Comparison of ENCODE assay signal across 16 cellular contexts in genomic region chr22:45861259-45861658, GRCh38.
DNase-seq lines count a peak whose midpoint lies in the region; ATAC-seq, FAIRE-seq and TF ChIP-seq lines count a peak whose summit lies in the region.
"Had no signal": no experiment of that assay in that cellular context is flagged by ENCODE, and none has a peak within 500 bp of the region (broad histone marks: within the 10 kb centered on the region; RNA-seq: fewer than 3 reads in every experiment).

No MANE protein-coding gene starts in this region.

- WGBS in IMR-90 (ENCODE audit: extremely low coverage in 2 of 2, insufficient read length in 1 of 2), 2 experiments = 59% methylated on average over 6 of the region's 8 CpGs; no CpG with 5 or more reads in 1 of the 2 experiments
- WGBS in pancreas, 2 donors = 63 to 65% methylated on average over 8 of the region's 8 CpGs

- peak; percentile 70 for DNase-seq in cardiac septum (ENCODE audit: low spot score)
- no peak for DNase-seq in Right ventricle myocardium superior
- no peak for DNase-seq in IMR-90
- DNase-seq in islet precursor cell = peak; percentile 57
- DNase-seq in pancreas = no peak
- no peak for DNase-seq in RPMI8226
- DNase-seq in effector memory CD4-positive, alpha-beta T cell = no peak
- DNase-seq: BE2C; CD4-positive, alpha-beta memory T cell; DND-41; GDM1; GOT3; H9 had no signal

- ATAC-seq in Right ventricle myocardium superior (ENCODE audit: poor library complexity) (no peak), IMR-90 (ENCODE audit: low read depth) (no peak), pancreas (no peak)

- H3K9ac ChIP-seq in IMR-90 (ENCODE audit: low read depth, low read length) = no peak overlapping the region

- peaks cover 13% of the 10 kb centered on the region for H4K20me1 ChIP-seq in IMR-90 (ENCODE audit: insufficient read depth, low read length)

- no peak overlapping the region for H2BK120ac ChIP-seq in IMR-90 (ENCODE audit: low read depth, low read length)

- no peak for TF ChIP-seq RAD21 in IMR-90 (IDR thresholded peaks at IDR 0.05; ENCODE audit: low read length)

- H3K4me3 ChIP-seq in IMR-90 (ENCODE audit: insufficient read depth, low read depth, low read length) (no peak overlapping the region), pancreas (no peak overlapping the region)
- H3K4me3 ChIP-seq in effector memory CD4-positive, alpha-beta T cell (ENCODE audit: insufficient read depth, low read depth, low read length, poor library complexity, severe bottlenecking) = no peak overlapping the region

- POLR2A ChIA-PET in IMR-90 (lab: Charles Lee; ENCODE audit: unreplicated experiment) = no interaction called here

- BruUV-seq in IMR-90 (replicated peaks; lab: Mats Ljungman, UMichigan) = no TSS peak

- peak overlapping the region; percentile 35 for H2AK9ac ChIP-seq in IMR-90 (replicated peaks; ENCODE audit: low read depth, low read length, poor library complexity)

- FAIRE-seq in pancreas (lab: Jason Lieb, UNC) = no peak
- FAIRE-seq: A204.1, GM12892 had no signal

- H4K5ac ChIP-seq in IMR-90 (ENCODE audit: low read depth, low read length) = no peak overlapping the region

- no peak overlapping the region for H3K4ac ChIP-seq in IMR-90 (ENCODE audit: low read depth, low read length)

- no peak overlapping the region for H3K23ac ChIP-seq in IMR-90 (ENCODE audit: low read depth, low read length)

- H2BK20ac ChIP-seq in IMR-90 (ENCODE audit: low read depth, low read length) = no peak overlapping the region

- no peak overlapping the region for H4K91ac ChIP-seq in IMR-90 (ENCODE audit: insufficient read depth, low read depth, low read length)

- no peak overlapping the region for H2AFZ ChIP-seq in IMR-90 (replicated peaks; ENCODE audit: low read length, poor library complexity)

- H3K27me3 ChIP-seq in IMR-90 (ENCODE audit: control insufficient read depth, insufficient read depth, low read length) (peaks cover 5% of the 10 kb centered on the region; the same call in 1 of the 2 replicates), pancreas (no peaks in the 10 kb centered on the region)
- H3K27me3 ChIP-seq in effector memory CD4-positive, alpha-beta T cell (replicated peaks; ENCODE audit: control insufficient read depth, insufficient read depth, low read length, poor library complexity, severe bottlenecking) = no peaks in the 10 kb centered on the region

- no peaks in the 10 kb centered on the region for H3K79me1 ChIP-seq in IMR-90 (ENCODE audit: low read depth in 1 of 2, low read length in 2 of 2)

- H2BK5ac ChIP-seq in IMR-90 (ENCODE audit: low read depth, low read length, poor library complexity, severe bottlenecking) = no peak overlapping the region

- dilution Hi-C loops in IMR-90 (cut with HindIII; ENCODE audit: low sequenced_read_pairs, unreplicated experiment) = no loop called here

- TF ChIP-seq CTCF in IMR-90 (conservative IDR thresholded peaks at IDR 0.05; ENCODE audit: low read depth, low read length) (no peak), pancreas (IDR thresholded peaks at IDR 0.05) (no peak)

- H3K4me2 ChIP-seq in IMR-90 (ENCODE audit: low read depth, low read length) = no peak overlapping the region

- in situ Hi-C loops in IMR-90 (cut with MboI; ENCODE audit: low sequenced_read_pairs) = loop anchor here (10.0 kb wide), 1 partner anchor 216 kb away; no protein-coding TSS in a partner anchor

- H3K36me3 ChIP-seq in IMR-90 (ENCODE audit: control insufficient read depth, insufficient read depth, low read length) = 0 out of 2 replicates have a peak, but pooled peaks cover 1% of the 10 kb centered on the region
- no peaks in the 10 kb centered on the region for H3K36me3 ChIP-seq in pancreas
- no peaks in the 10 kb centered on the region for H3K36me3 ChIP-seq in effector memory CD4-positive, alpha-beta T cell (ENCODE audit: control insufficient read depth, insufficient read depth, low read length)
- H3K36me3 ChIP-seq: BE2C had no signal

- H3K9me1 ChIP-seq in IMR-90 (ENCODE audit: insufficient read depth, low read length) = peaks cover 8% of the 10 kb centered on the region

- CTCF ChIA-PET in IMR-90 (lab: Yijun Ruan, JAX) = no interaction called here

- H3K27ac ChIP-seq in IMR-90 (ENCODE audit: insufficient read depth, low read length) (no peak overlapping the region), pancreas (no peak overlapping the region)
- H3K27ac ChIP-seq in effector memory CD4-positive, alpha-beta T cell (ENCODE audit: insufficient read depth, low read length, poor library complexity, severe bottlenecking) = no peak overlapping the region
- H3K27ac ChIP-seq: C4-2B had no signal

- H3K9me3 ChIP-seq in IMR-90 (ENCODE audit: control insufficient read depth, insufficient read depth, low read length) = no peaks in the 10 kb centered on the region
- no peaks in the 10 kb centered on the region for H3K9me3 ChIP-seq in pancreas
- no peaks in the 10 kb centered on the region for H3K9me3 ChIP-seq in effector memory CD4-positive, alpha-beta T cell (ENCODE audit: control insufficient read depth, low read length)
- H3K9me3 ChIP-seq: BE2C had no signal

- H3K14ac ChIP-seq in IMR-90 (replicated peaks; ENCODE audit: low read depth, low read length) = no peak overlapping the region

- no peak overlapping the region for H2BK15ac ChIP-seq in IMR-90 (ENCODE audit: low read depth, low read length)

- no peak overlapping the region for H2AK5ac ChIP-seq in IMR-90 (ENCODE audit: low read depth, low read length)

- no peak overlapping the region for H4K8ac ChIP-seq in IMR-90 (ENCODE audit: low read depth in 2 of 2, low read length in 2 of 2)

- no peaks in the 10 kb centered on the region; the same call in 1 of the 2 replicates for H3K4me1 ChIP-seq in IMR-90 (ENCODE audit: control insufficient read depth, insufficient read depth, low read length)
- no peaks in the 10 kb centered on the region for H3K4me1 ChIP-seq in pancreas
- no peaks in the 10 kb centered on the region for H3K4me1 ChIP-seq in effector memory CD4-positive, alpha-beta T cell (ENCODE audit: control insufficient read depth, insufficient read depth, low read length, poor library complexity, severe bottlenecking)
- H3K4me1 ChIP-seq: BE2C had no signal

- H3K56ac ChIP-seq in IMR-90 (ENCODE audit: extremely low read depth, insufficient read depth, low read length) = no peak overlapping the region

- intact Hi-C loops in cardiac septum (cut with DNase I) = loop anchor here (5.0 kb wide), 1 partner anchor 284 kb away; no protein-coding TSS in a partner anchor
- intact Hi-C loops in Right ventricle myocardium superior (cut with DNase I) = loop anchor here (5.0 kb wide), 1 partner anchor 214 kb away; no protein-coding TSS in a partner anchor
- intact Hi-C loops in IMR-90 (cut with micrococcal nuclease) = no loop called here
- intact Hi-C loops in pancreas (cut with DNase I) = loop anchor here in 1 of 3 donors (10.0 kb wide), 1 partner anchor 216 kb away; no protein-coding TSS in a partner anchor

- no peak overlapping the region for H3K18ac ChIP-seq in IMR-90 (ENCODE audit: low read depth, low read length)

- TF ChIP-seq POLR2A in IMR-90 (IDR thresholded peaks at IDR 0.05; ENCODE audit: low read depth, low read length) = no peak

TF ChIP-seq in IMR-90, 13 proteins besides CTCF, POLR2A, EP300 and RAD21:
- TF ChIP-seq MAFK (IDR thresholded peaks at IDR 0.05; ENCODE audit: low read depth, low read length) (no peak), NFE2L2 (IDR thresholded peaks at IDR 0.05; ENCODE audit: low read depth, low read length) (no peak), RCOR1 (IDR thresholded peaks at IDR 0.05; ENCODE audit: insufficient replicate concordance, low read length) (no peak), RFX5 (IDR thresholded peaks at IDR 0.05; ENCODE audit: low read depth, low read length) (no peak), CHD1 (IDR thresholded peaks at IDR 0.05; ENCODE audit: low read depth, low read length) (no peak), USF2 (IDR thresholded peaks at IDR 0.05; ENCODE audit: low read depth, low read length) (no peak), ELK1 (IDR thresholded peaks at IDR 0.05; ENCODE audit: borderline replicate concordance, low read depth, low read length) (no peak), BHLHE40 (IDR thresholded peaks at IDR 0.05; ENCODE audit: low read depth, low read length) (no peak), FOS (IDR thresholded peaks at IDR 0.05; ENCODE audit: low read depth, low read length) (no peak), SMC3 (IDR thresholded peaks at IDR 0.05; ENCODE audit: low read depth, low read length) (no peak), CEBPB (IDR thresholded peaks at IDR 0.05; ENCODE audit: low read depth, low read length) (no peak), MAZ (IDR thresholded peaks at IDR 0.05; ENCODE audit: borderline replicate concordance, low read depth, low read length) (no peak), MXI1 (IDR thresholded peaks at IDR 0.05; ENCODE audit: borderline replicate concordance, low read depth, low read length) (no peak)

Comparison
In these comparisons a context has a peak if more than half of its experiments do, and no peak if none do; other contexts are left out.
1. DNase-seq: peak in cardiac septum (single experiment) and islet precursor cell (single experiment); none in Right ventricle myocardium superior (single experiment), IMR-90 (single experiment), pancreas (0 of 6), RPMI8226 (single experiment) and effector memory CD4-positive, alpha-beta T cell (0 of 3).